ENCODE assay signal across 1 cellular context in the genomic region with DNA sequence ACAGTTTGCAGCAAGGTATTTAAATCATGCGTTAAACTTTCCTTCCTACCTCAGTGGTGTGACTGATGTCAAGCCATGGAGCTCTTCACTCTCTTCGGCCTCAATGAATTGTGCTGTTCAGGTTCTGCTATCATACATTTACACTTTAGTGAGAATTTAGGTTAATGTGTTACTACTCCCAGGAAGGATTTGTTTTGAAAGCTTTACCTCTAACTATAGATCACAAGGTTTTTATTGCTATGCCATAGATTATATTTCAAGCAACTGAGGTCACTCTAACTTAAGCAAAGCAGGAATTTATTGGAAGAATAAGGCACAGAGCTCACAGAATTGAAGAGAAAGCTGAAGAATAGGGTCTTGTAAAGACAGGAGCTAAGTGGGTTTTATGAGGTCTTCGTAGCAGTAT.
TF ChIP-seq lines count a peak whose summit lies in the region.

No MANE protein-coding gene starts in this region.

TF ChIP-seq in GM12878, 131 proteins besides CTCF, POLR2A, EP300 and RAD21 (continued from another document):
- TF ChIP-seq, protein P1, sequence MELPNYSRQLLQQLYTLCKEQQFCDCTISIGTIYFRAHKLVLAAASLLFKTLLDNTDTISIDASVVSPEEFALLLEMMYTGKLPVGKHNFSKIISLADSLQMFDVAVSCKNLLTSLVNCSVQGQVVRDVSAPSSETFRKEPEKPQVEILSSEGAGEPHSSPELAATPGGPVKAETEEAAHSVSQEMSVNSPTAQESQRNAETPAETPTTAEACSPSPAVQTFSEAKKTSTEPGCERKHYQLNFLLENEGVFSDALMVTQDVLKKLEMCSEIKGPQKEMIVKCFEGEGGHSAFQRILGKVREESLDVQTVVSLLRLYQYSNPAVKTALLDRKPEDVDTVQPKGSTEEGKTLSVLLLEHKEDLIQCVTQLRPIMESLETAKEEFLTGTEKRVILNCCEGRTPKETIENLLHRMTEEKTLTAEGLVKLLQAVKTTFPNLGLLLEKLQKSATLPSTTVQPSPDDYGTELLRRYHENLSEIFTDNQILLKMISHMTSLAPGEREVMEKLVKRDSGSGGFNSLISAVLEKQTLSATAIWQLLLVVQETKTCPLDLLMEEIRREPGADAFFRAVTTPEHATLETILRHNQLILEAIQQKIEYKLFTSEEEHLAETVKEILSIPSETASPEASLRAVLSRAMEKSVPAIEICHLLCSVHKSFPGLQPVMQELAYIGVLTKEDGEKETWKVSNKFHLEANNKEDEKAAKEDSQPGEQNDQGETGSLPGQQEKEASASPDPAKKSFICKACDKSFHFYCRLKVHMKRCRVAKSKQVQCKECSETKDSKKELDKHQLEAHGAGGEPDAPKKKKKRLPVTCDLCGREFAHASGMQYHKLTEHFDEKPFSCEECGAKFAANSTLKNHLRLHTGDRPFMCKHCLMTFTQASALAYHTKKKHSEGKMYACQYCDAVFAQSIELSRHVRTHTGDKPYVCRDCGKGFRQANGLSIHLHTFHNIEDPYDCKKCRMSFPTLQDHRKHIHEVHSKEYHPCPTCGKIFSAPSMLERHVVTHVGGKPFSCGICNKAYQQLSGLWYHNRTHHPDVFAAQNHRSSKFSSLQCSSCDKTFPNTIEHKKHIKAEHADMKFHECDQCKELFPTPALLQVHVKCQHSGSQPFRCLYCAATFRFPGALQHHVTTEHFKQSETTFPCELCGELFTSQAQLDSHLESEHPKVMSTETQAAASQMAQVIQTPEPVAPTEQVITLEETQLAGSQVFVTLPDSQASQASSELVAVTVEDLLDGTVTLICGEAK (IDR thresholded peaks at IDR 0.05; ENCODE audit: borderline replicate concordance): no peak
- no peak for TF ChIP-seq TAF1 (IDR thresholded peaks at IDR 0.05; ENCODE audit: borderline replicate concordance, low read depth, low read length)
- TF ChIP-seq CBX5 (IDR thresholded peaks at IDR 0.05; ENCODE audit: low read depth): no peak
- TF ChIP-seq EZH2 (IDR thresholded peaks at IDR 0.05; ENCODE audit: borderline replicate concordance, control insufficient read depth, low read depth, low read length): no peak
- TF ChIP-seq HCFC1 (IDR thresholded peaks at IDR 0.05; ENCODE audit: low read length): no peak
- TF ChIP-seq, protein P2, sequence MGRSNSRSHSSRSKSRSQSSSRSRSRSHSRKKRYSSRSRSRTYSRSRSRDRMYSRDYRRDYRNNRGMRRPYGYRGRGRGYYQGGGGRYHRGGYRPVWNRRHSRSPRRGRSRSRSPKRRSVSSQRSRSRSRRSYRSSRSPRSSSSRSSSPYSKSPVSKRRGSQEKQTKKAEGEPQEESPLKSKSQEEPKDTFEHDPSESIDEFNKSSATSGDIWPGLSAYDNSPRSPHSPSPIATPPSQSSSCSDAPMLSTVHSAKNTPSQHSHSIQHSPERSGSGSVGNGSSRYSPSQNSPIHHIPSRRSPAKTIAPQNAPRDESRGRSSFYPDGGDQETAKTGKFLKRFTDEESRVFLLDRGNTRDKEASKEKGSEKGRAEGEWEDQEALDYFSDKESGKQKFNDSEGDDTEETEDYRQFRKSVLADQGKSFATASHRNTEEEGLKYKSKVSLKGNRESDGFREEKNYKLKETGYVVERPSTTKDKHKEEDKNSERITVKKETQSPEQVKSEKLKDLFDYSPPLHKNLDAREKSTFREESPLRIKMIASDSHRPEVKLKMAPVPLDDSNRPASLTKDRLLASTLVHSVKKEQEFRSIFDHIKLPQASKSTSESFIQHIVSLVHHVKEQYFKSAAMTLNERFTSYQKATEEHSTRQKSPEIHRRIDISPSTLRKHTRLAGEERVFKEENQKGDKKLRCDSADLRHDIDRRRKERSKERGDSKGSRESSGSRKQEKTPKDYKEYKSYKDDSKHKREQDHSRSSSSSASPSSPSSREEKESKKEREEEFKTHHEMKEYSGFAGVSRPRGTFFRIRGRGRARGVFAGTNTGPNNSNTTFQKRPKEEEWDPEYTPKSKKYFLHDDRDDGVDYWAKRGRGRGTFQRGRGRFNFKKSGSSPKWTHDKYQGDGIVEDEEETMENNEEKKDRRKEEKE (IDR thresholded peaks at IDR 0.05): no peak
- no peak for TF ChIP-seq BACH1 (IDR thresholded peaks at IDR 0.05; ENCODE audit: borderline replicate concordance)
- no peak for TF ChIP-seq MYB (IDR thresholded peaks at IDR 0.05; ENCODE audit: borderline replicate concordance, low read depth, low read length)
- TF ChIP-seq, protein P3, sequence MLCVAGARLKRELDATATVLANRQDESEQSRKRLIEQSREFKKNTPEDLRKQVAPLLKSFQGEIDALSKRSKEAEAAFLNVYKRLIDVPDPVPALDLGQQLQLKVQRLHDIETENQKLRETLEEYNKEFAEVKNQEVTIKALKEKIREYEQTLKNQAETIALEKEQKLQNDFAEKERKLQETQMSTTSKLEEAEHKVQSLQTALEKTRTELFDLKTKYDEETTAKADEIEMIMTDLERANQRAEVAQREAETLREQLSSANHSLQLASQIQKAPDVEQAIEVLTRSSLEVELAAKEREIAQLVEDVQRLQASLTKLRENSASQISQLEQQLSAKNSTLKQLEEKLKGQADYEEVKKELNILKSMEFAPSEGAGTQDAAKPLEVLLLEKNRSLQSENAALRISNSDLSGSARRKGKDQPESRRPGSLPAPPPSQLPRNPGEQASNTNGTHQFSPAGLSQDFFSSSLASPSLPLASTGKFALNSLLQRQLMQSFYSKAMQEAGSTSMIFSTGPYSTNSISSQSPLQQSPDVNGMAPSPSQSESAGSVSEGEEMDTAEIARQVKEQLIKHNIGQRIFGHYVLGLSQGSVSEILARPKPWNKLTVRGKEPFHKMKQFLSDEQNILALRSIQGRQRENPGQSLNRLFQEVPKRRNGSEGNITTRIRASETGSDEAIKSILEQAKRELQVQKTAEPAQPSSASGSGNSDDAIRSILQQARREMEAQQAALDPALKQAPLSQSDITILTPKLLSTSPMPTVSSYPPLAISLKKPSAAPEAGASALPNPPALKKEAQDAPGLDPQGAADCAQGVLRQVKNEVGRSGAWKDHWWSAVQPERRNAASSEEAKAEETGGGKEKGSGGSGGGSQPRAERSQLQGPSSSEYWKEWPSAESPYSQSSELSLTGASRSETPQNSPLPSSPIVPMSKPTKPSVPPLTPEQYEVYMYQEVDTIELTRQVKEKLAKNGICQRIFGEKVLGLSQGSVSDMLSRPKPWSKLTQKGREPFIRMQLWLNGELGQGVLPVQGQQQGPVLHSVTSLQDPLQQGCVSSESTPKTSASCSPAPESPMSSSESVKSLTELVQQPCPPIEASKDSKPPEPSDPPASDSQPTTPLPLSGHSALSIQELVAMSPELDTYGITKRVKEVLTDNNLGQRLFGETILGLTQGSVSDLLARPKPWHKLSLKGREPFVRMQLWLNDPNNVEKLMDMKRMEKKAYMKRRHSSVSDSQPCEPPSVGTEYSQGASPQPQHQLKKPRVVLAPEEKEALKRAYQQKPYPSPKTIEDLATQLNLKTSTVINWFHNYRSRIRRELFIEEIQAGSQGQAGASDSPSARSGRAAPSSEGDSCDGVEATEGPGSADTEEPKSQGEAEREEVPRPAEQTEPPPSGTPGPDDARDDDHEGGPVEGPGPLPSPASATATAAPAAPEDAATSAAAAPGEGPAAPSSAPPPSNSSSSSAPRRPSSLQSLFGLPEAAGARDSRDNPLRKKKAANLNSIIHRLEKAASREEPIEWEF (IDR thresholded peaks at IDR 0.05; ENCODE audit: insufficient replicate concordance, low read depth, low read length): no peak
- no peak for TF ChIP-seq LARP7 (IDR thresholded peaks at IDR 0.05)
- no peak for TF ChIP-seq KAT2A (conservative IDR thresholded peaks at IDR 0.05; ENCODE audit: control insufficient read depth, low read depth, low read length)
- TF ChIP-seq KLF5 (IDR thresholded peaks at IDR 0.05; ENCODE audit: partially characterized antibody): no peak
- TF ChIP-seq, protein P4, sequence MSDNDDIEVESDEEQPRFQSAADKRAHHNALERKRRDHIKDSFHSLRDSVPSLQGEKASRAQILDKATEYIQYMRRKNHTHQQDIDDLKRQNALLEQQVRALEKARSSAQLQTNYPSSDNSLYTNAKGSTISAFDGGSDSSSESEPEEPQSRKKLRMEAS (IDR thresholded peaks at IDR 0.05; ENCODE audit: low read depth, low read length): no peak
- no peak for TF ChIP-seq IKZF2 (IDR thresholded peaks at IDR 0.05)
- TF ChIP-seq, protein P5, sequence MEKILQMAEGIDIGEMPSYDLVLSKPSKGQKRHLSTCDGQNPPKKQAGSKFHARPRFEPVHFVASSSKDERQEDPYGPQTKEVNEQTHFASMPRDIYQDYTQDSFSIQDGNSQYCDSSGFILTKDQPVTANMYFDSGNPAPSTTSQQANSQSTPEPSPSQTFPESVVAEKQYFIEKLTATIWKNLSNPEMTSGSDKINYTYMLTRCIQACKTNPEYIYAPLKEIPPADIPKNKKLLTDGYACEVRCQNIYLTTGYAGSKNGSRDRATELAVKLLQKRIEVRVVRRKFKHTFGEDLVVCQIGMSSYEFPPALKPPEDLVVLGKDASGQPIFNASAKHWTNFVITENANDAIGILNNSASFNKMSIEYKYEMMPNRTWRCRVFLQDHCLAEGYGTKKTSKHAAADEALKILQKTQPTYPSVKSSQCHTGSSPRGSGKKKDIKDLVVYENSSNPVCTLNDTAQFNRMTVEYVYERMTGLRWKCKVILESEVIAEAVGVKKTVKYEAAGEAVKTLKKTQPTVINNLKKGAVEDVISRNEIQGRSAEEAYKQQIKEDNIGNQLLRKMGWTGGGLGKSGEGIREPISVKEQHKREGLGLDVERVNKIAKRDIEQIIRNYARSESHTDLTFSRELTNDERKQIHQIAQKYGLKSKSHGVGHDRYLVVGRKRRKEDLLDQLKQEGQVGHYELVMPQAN (conservative IDR thresholded peaks at IDR 0.05): no peak
- TF ChIP-seq SREBF2 (IDR thresholded peaks at IDR 0.05; ENCODE audit: low read length): no peak
- TF ChIP-seq RAD51 (IDR thresholded peaks at IDR 0.05): no peak
